ENCODE assay signal across 21 cellular contexts in genomic region chr3:61724801-61725200, GRCh38.
DNase-seq lines count a peak whose midpoint lies in the region; ATAC-seq, FAIRE-seq and TF ChIP-seq lines count a peak whose summit lies in the region.
"Had no signal": no experiment of that assay in that cellular context is flagged by ENCODE, and none has a peak within 500 bp of the region (broad histone marks: within the 10 kb centered on the region; RNA-seq: fewer than 3 reads in every experiment).

No MANE protein-coding gene starts in this region.

- H3K4me3 ChIP-seq in HepG2 (replicated peaks in 1 of 3; ENCODE audit: insufficient read depth in 1 of 3, low read depth in 2 of 3, low read length in 3 of 3), result no peak overlapping the region
- no peak overlapping the region for H3K4me3 ChIP-seq in right lobe of liver
- H3K4me3 ChIP-seq: GM23248, MG63 had no signal

- H3K4me1 ChIP-seq in HepG2 (ENCODE audit: insufficient read depth, low read length) (peaks cover 64% of the 10 kb centered on the region), right lobe of liver (peaks cover 0 to 18% (median 0%) of the 10 kb centered on the region in 4 donors)

- 92% methylated on average over 6 of the region's 6 CpGs for WGBS in HepG2 (ENCODE audit: low lambda C conversion rate)
- 64% methylated on average over 5 of the region's 6 CpGs for WGBS in right lobe of liver (ENCODE audit: insufficient coverage, low coverage, low lambda C conversion rate, missing lambda C conversion rate)

- H3K4me2 ChIP-seq in HepG2 (ENCODE audit: low read depth, low read length), result peak overlapping the region; percentile 71; the same call in 1 of the 2 replicates

- H4K20me1 ChIP-seq in HepG2 (ENCODE audit: insufficient read depth, low read length), result no peaks in the 10 kb centered on the region

- POLR2A ChIA-PET in HepG2 (lab: Yijun Ruan, JAX), result no interaction called here

- no peak for TF ChIP-seq POLR2A in HepG2 (IDR thresholded peaks at IDR 0.05; ENCODE audit: insufficient read depth in 1 of 2, low read depth in 2 of 2, low read length in 2 of 2)
- TF ChIP-seq POLR2A in right lobe of liver (IDR thresholded peaks at IDR 0.05), result no peak

- ATAC-seq in HepG2 (no peak), right lobe of liver (no peak), GM21528 (IDR thresholded peaks at IDR 0.05; ENCODE audit: low FRiP score, unreplicated experiment) (peak; percentile 13), HG03432 (IDR thresholded peaks at IDR 0.05; ENCODE audit: unreplicated experiment) (peak; percentile 31)
- ATAC-seq: Panc1 had no signal

- peak overlapping the region; percentile 55; the same call in 1 of the 2 replicates for H3K9ac ChIP-seq in HepG2 (ENCODE audit: insufficient read depth, low read depth, low read length)
- H3K9ac ChIP-seq: GM23248 had no signal

- H3K9me3 ChIP-seq in HepG2 (ENCODE audit: low read length) (no peaks in the 10 kb centered on the region), right lobe of liver (no peaks in the 10 kb centered on the region)
- H3K9me3 ChIP-seq: MG63 had no signal

- H2AFZ ChIP-seq in HepG2 (ENCODE audit: low read length), result no peak overlapping the region
- H2AFZ ChIP-seq: GM23248 had no signal

- BruUV-seq in HepG2 (replicated peaks; lab: Mats Ljungman, UMichigan), result no TSS peak

- TF ChIP-seq EP300 in HepG2 (IDR thresholded peaks at IDR 0.05; ENCODE audit: low read depth in 2 of 2, low read length in 2 of 2), result no peak
- TF ChIP-seq EP300 in HepG2 (CRISPR knock-in tag; IDR thresholded peaks at IDR 0.05; ENCODE audit: borderline replicate concordance), result no peak

- DNase-seq in HepG2 (ENCODE audit: low spot score) (no peak), right lobe of liver (no peak), NCI-H1694 (lab: John Stamatoyannopoulos, UW) (no peak), HT-29 (ENCODE audit: low spot score) (no peak), activated gamma-delta T cell treated with Interleukin-2 at 50 U/mL for 16 hours (no peak)
- no peak for DNase-seq in stimulated activated naive CD4-positive, alpha-beta T cell (lab: John Stamatoyannopoulos, UW)
- DNase-seq: DMS 273 treated with DMSO at 0.1 percent for 48 hours, GDM1, GM23248, Kasumi-1, MG63, NCI-H1048, NCI-H1436, NCI-H2029 treated with DMSO at 0.1 percent for 48 hours, NCI-H2171, NCI-H526 had no signal

- in situ Hi-C loops in HepG2 (cut with HindIII; ENCODE audit: extremely low pct_ligation_motif_present, low pct_unique_long_range_greater_than_20kb), result no loop called here

- TF ChIP-seq RAD21 in HepG2 (CRISPR knock-in tag; IDR thresholded peaks at IDR 0.05), result no peak

- TF ChIP-seq CTCF in HepG2 (CRISPR knock-in tag; IDR thresholded peaks at IDR 0.05) (no peak), right lobe of liver (IDR thresholded peaks at IDR 0.05) (no peak)

- H3K27me3 ChIP-seq in HepG2 (ENCODE audit: control insufficient read depth in 1 of 2, insufficient read depth in 2 of 2, low read length in 2 of 2) (no peaks in the 10 kb centered on the region), right lobe of liver (no peaks in the 10 kb centered on the region)
- H3K27me3 ChIP-seq: MG63 had no signal

- CTCF ChIA-PET in HepG2 (lab: Yijun Ruan, JAX; ENCODE audit: low intra/inter-chr PET ratio, low total read pairs), result no interaction called here

- H3K27ac ChIP-seq in HepG2 (ENCODE audit: extremely low read length, insufficient read depth, low read length) (peak overlapping the region; percentile 76), right lobe of liver (no peak overlapping the region)
- H3K27ac ChIP-seq: GM23248, HL-60 had no signal

- H3K36me3 ChIP-seq in HepG2 (replicated peaks in 1 of 2; ENCODE audit: control insufficient read depth in 1 of 2, insufficient read depth in 2 of 2, low read length in 2 of 2), result no peaks in the 10 kb centered on the region
- H3K36me3 ChIP-seq in right lobe of liver, result no peaks in the 10 kb centered on the region
- H3K36me3 ChIP-seq: MG63 had no signal

- intact Hi-C loops in HepG2 (cut with micrococcal nuclease; ENCODE audit: unreplicated experiment) (loop anchor here (5.0 kb wide), 2 partner anchors 98 to 162 kb away; partner anchors contain the start of gene PTPRG), right lobe of liver (cut with DNase I) (no loop called here)

- no peak for FAIRE-seq in HepG2 (lab: Jason Lieb, UNC)
- FAIRE-seq: HTR-8/SVneo had no signal

- peaks cover 30% of the 10 kb centered on the region for H3K79me2 ChIP-seq in HepG2 (ENCODE audit: insufficient read depth, low read length)

TF ChIP-seq in HepG2, 621 proteins besides CTCF, POLR2A, EP300 and RAD21:
- TF ChIP-seq ZNF552 (CRISPR knock-in tag; IDR thresholded peaks at IDR 0.05; ENCODE audit: borderline replicate concordance) (no peak), FLYWCH1 (CRISPR knock-in tag; IDR thresholded peaks at IDR 0.05) (no peak), ZNF263 (CRISPR knock-in tag; IDR thresholded peaks at IDR 0.05) (no peak), RBM22 (optimal IDR thresholded peaks at IDR 0.05; ENCODE audit: low read length) (no peak), GTF3A (CRISPR knock-in tag; conservative IDR thresholded peaks at IDR 0.05) (no peak), TBP (CRISPR knock-in tag; IDR thresholded peaks at IDR 0.05) (no peak), ZNF317 (CRISPR knock-in tag; IDR thresholded peaks at IDR 0.05) (no peak), HNRNPUL1 (IDR thresholded peaks at IDR 0.05; ENCODE audit: low read depth, low read length) (no peak), ELF1 (CRISPR knock-in tag; IDR thresholded peaks at IDR 0.05) (no peak), ATRX (CRISPR knock-in tag; IDR thresholded peaks at IDR 0.05; ENCODE audit: borderline replicate concordance) (no peak)
- TF ChIP-seq, protein P1, sequence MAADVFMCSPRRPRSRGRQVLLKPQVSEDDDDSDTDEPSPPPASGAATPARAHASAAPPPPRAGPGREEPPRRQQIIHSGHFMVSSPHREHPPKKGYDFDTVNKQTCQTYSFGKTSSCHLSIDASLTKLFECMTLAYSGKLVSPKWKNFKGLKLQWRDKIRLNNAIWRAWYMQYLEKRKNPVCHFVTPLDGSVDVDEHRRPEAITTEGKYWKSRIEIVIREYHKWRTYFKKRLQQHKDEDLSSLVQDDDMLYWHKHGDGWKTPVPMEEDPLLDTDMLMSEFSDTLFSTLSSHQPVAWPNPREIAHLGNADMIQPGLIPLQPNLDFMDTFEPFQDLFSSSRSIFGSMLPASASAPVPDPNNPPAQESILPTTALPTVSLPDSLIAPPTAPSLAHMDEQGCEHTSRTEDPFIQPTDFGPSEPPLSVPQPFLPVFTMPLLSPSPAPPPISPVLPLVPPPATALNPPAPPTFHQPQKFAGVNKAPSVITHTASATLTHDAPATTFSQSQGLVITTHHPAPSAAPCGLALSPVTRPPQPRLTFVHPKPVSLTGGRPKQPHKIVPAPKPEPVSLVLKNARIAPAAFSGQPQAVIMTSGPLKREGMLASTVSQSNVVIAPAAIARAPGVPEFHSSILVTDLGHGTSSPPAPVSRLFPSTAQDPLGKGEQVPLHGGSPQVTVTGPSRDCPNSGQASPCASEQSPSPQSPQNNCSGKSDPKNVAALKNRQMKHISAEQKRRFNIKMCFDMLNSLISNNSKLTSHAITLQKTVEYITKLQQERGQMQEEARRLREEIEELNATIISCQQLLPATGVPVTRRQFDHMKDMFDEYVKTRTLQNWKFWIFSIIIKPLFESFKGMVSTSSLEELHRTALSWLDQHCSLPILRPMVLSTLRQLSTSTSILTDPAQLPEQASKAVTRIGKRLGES (CRISPR knock-in tag; IDR thresholded peaks at IDR 0.05; ENCODE audit: borderline replicate concordance), result no peak

Comparison
In these comparisons a context has a peak if more than half of its experiments do, and no peak if none do; other contexts are left out.
1. ATAC-seq: peak in GM21528 (single experiment) and HG03432 (single experiment); none in HepG2 (single experiment) and right lobe of liver (0 of 4).